ENCODE assay signal across 8 cellular contexts in genomic region chr17:34637548-34638525, GRCh38. TPM values are rescaled to one million over a fixed set of nuclear protein-coding genes. Genes with fewer than 3 reads are reported as not detected.
A peak's percentile ranks its signal among the peaks of the same experiment; 100 is the strongest.
DNase-seq lines count a peak whose midpoint lies in the region; ATAC-seq, FAIRE-seq and TF ChIP-seq lines count a peak whose summit lies in the region.

No MANE protein-coding gene starts in this region.

- H3K27me3 ChIP-seq in GM12878 (replicated peaks in 1 of 2; ENCODE audit: control insufficient read depth in 2 of 2, insufficient read depth in 2 of 2, low read length in 1 of 2), result peaks cover 3 to 10% of the 10 kb centered on the region in 2 experiments; a peak in 3 of 4 replicates

- WGBS in GM12878 (ENCODE audit: insufficient coverage, insufficient replicate concordance, low lambda C conversion rate, missing lambda C conversion rate), result 12% methylated on average over 72 of the region's 73 CpGs

- RAD21 ChIA-PET in GM12878 (lab: Charles Lee; ENCODE audit: unreplicated experiment), result interaction anchor here (1.0 kb wide), 1 partner anchor 482 kb away, joined by 3 read pairs; the partner anchor contains the start of gene RAD51D

- DNase-seq in NCI-H510A treated with DMSO at 0.1 percent for 48 hours (lab: John Stamatoyannopoulos, UW) (peak; percentile 1), NCI-H510A (lab: John Stamatoyannopoulos, UW) (no peak), M059J (ENCODE audit: low read depth) (peak; percentile 48), UCSD-AML1 (lab: John Stamatoyannopoulos, UW; ENCODE audit: unreplicated experiment) (peak; percentile 69), GM12878 (ENCODE audit: low read depth, low spot score) (no peak), iPS-NIHi7 (ENCODE audit: extremely low spot score) (peak; percentile 92), smooth muscle cell of the brain vasculature (ENCODE audit: low read depth, low spot score) (peak; percentile 21), NCI-H2227 (lab: John Stamatoyannopoulos, UW; ENCODE audit: unreplicated experiment) (no peak)

- no peak overlapping the region for H3K4me2 ChIP-seq in GM12878 (ENCODE audit: control insufficient read depth, insufficient read depth)

- BruUV-seq in GM12878 (replicated peaks; lab: Mats Ljungman, UMichigan), result no TSS peak

- TF ChIP-seq RAD21 in GM12878 (IDR thresholded peaks at IDR 0.05; ENCODE audit: insufficient read depth, low read depth, low read length), result peak; percentile 53

- in situ Hi-C loops in GM12878 (cut with MboI), result loop anchor here (5.0 kb wide), 1 partner anchor 216 kb away; no protein-coding TSS in a partner anchor

- TF ChIP-seq POLR2A in GM12878 (IDR thresholded peaks at IDR 0.05; ENCODE audit: low read depth, low read length), result no peak

- ATAC-seq in GM12878, result peak; percentile 100

- POLR2A ChIA-PET in GM12878 (lab: Charles Lee), result interaction anchor here (0.6 kb wide), 1 partner anchor 216 kb away, joined by 5 read pairs; no protein-coding TSS in a partner anchor

- H3K9ac ChIP-seq in GM12878 (ENCODE audit: control insufficient read depth, insufficient read depth, low read length), result no peak overlapping the region

- no peaks in the 10 kb centered on the region for H3K4me1 ChIP-seq in GM12878 (ENCODE audit: control insufficient read depth, insufficient read depth, low read length)

- H3K27ac ChIP-seq in GM12878 (ENCODE audit: control insufficient read depth, insufficient read depth), result no peak overlapping the region

- intact Hi-C loops in GM12878 (cut with micrococcal nuclease; ENCODE audit: unreplicated experiment), result loop anchor here (1.0 kb wide), 2 partner anchors 96 to 218 kb away; no protein-coding TSS in a partner anchor

- no peak overlapping the region for H3K4me3 ChIP-seq in GM12878

- H4K20me1 ChIP-seq in GM12878 (ENCODE audit: control insufficient read depth, insufficient read depth), result no peaks in the 10 kb centered on the region

- no peak for TF ChIP-seq EP300 in GM12878 (IDR thresholded peaks at IDR 0.05; ENCODE audit: borderline replicate concordance in 1 of 2, control insufficient read depth in 1 of 2, low read depth in 2 of 2, low read length in 2 of 2)

- no peaks in the 10 kb centered on the region for H3K9me3 ChIP-seq in GM12878 (replicated peaks; ENCODE audit: control insufficient read depth, insufficient read depth, low read length)

- CTCF ChIA-PET in GM12878 (lab: Yijun Ruan, JAX), result interaction anchor here (0.7 to 1.2 kb wide), 7 partner anchors 9 to 559 kb away, joined by 3 to 4 read pairs (median 4); no protein-coding TSS in a partner anchor

- peak; percentile 78 to 86 (median 84) for TF ChIP-seq CTCF in GM12878 (IDR thresholded peaks at IDR 0.05 in 2 of 3, conservative IDR thresholded peaks at IDR 0.05 in 1 of 3; ENCODE audit: control insufficient read depth in 2 of 3, extremely low read depth in 1 of 3, insufficient read depth in 1 of 3, low read depth in 3 of 3, low read length in 3 of 3)

- H2AFZ ChIP-seq in GM12878 (ENCODE audit: control insufficient read depth, low read depth, low read length), result no peak overlapping the region

- H3K36me3 ChIP-seq in GM12878 (ENCODE audit: control insufficient read depth in 2 of 2, insufficient read depth in 2 of 2, low read length in 1 of 2), result no peaks in the 10 kb centered on the region

- SMC1A ChIA-PET in GM12878 (lab: Charles Lee; ENCODE audit: uncharacterized antibody, unreplicated experiment), result no interaction called here

- peak; percentile 41 for FAIRE-seq in GM12878 (lab: Jason Lieb, UNC)

- H3K79me2 ChIP-seq in GM12878 (ENCODE audit: control insufficient read depth, insufficient read depth, low read length), result no peaks in the 10 kb centered on the region

TF ChIP-seq in GM12878, 131 proteins besides CTCF, POLR2A, EP300 and RAD21:
- TF ChIP-seq GATAD2B (conservative IDR thresholded peaks at IDR 0.05; ENCODE audit: low read depth) (no peak), KDM1A (IDR thresholded peaks at IDR 0.05; ENCODE audit: borderline replicate concordance) (no peak), YY1 (IDR thresholded peaks at IDR 0.05; ENCODE audit: low read depth, low read length) (peak; percentile 84), SMC3 (IDR thresholded peaks at IDR 0.05; ENCODE audit: borderline replicate concordance, low read length) (peak; percentile 67)

RNA-seq across cellular contexts. Expression of gene TMEM132E, which starts 58.5 kb away (rescaled TPM):
- total RNA-seq in M059J (2014; rRNA removed; shearing (Covaris generic)), result 0.39 and 0.49 TPM in 2 replicates
- total RNA-seq in GM12878 (2013; cell fraction: nucleolus; rRNA removed), result not detected in 2 replicates
- not detected in 2 replicates for total RNA-seq in GM12878 (2014; rRNA removed)
- not detected in 2 replicates for total RNA-seq in GM12878 (2014; rRNA removed; fragmentation: Illumina TruSeq; extraction: Trizol)
- total RNA-seq in GM12878 (2021), result not detected in 2 replicates
- not detected for polyA plus RNA-seq in GM12878 (2011; ENCODE audit: low read depth)
- not detected in 2 replicates for polyA plus RNA-seq in GM12878 (2011; rRNA removed)
- polyA plus RNA-seq in GM12878 (2011; cell fraction: cytosol; rRNA removed), result not detected in 2 replicates
- not detected in 2 replicates for polyA plus RNA-seq in GM12878 (2011; cell fraction: nucleus; rRNA removed)
- polyA plus RNA-seq in GM12878 (2012), result not detected in 2 replicates
- not detected in 2 replicates for polyA plus RNA-seq in GM12878 (2014; fragmentation: Illumina TruSeq; extraction: Trizol)
- not detected for polyA plus RNA-seq in GM12878 (2014; fragmentation: Nextera tagmentation; extraction: Ambion mirVana)
- not detected in 2 replicates for polyA plus RNA-seq in GM12878 (2014; rRNA removed)
- polyA plus RNA-seq in GM12878 (2016; fragmentation: Nextera tagmentation; extraction: Ambion mirVana), result not detected
- not detected in 2 replicates for polyA minus RNA-seq in GM12878 (2011; rRNA and poly(A)+ RNA removed)
- polyA minus RNA-seq in GM12878 (2011; cell fraction: cytosol; rRNA and poly(A)+ RNA removed), result not detected in 2 replicates
- polyA minus RNA-seq in GM12878 (2011; cell fraction: nucleus; rRNA and poly(A)+ RNA removed), result not detected in 2 replicates

Comparison
In these comparisons a context has a peak if more than half of its experiments do, and no peak if none do; other contexts are left out.
1. DNase-seq: peak in NCI-H510A treated with DMSO at 0.1 percent for 48 hours (single experiment), M059J (single experiment), UCSD-AML1 (single experiment), iPS-NIHi7 (single experiment) and smooth muscle cell of the brain vasculature (single experiment); none in NCI-H510A (single experiment), GM12878 (single experiment) and NCI-H2227 (single experiment).